Comparison of ENCODE assay signal across 17 cellular contexts in the genomic region with DNA sequence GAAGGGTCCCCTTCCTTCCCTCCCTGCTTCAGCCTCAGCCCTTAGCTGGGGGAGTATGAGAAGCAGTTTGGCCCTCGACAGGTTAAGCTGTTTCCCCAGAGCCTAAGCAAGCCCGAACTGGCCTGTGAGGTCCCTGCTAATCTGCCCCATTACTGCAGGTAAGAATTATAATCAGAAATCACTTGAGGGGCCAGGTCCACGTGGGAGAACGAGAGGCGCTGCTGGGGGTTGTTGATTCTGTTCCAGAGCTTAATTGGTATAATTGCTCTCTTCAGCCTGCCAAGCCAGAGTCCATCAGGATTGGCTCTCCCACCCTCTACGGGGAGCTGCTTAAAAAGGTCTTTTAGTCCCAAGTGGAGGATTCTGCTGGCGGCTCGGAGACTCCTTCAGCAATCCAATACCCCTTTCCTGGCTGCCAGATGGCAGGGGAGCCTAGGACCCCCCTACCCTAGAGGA.
A peak's percentile ranks its signal among the peaks of the same experiment; 100 is the strongest.
DNase-seq lines count a peak whose midpoint lies in the region; ATAC-seq and TF ChIP-seq lines count a peak whose summit lies in the region.
"Had no signal": no experiment of that assay in that cellular context is flagged by ENCODE, and none has a peak within 500 bp of the region (broad histone marks: within the 10 kb centered on the region; RNA-seq: fewer than 3 reads in every experiment).

No MANE protein-coding gene starts in this region.

- no peaks in the 10 kb centered on the region for H3K79me1 ChIP-seq in mesendoderm (ENCODE audit: low read length)

- no peak overlapping the region for H2BK120ac ChIP-seq in mesendoderm (ENCODE audit: low read depth, low read length)

- no peaks in the 10 kb centered on the region for H3K79me2 ChIP-seq in mesendoderm (ENCODE audit: control insufficient read depth, insufficient read depth, low read length)
- H3K79me2 ChIP-seq: hepatocyte had no signal

- no peaks in the 10 kb centered on the region for H3K4me1 ChIP-seq in lower lobe of right lung
- no peaks in the 10 kb centered on the region for H3K4me1 ChIP-seq in prostate gland (replicated peaks)
- no peaks in the 10 kb centered on the region for H3K4me1 ChIP-seq in mesendoderm (ENCODE audit: control insufficient read depth, low read depth, low read length)
- H3K4me1 ChIP-seq: adrenal gland, right lobe of liver had no signal

- H3K18ac ChIP-seq in mesendoderm (ENCODE audit: low read length), result no peak overlapping the region

- TF ChIP-seq CTCF in lower lobe of right lung (IDR thresholded peaks at IDR 0.05), result no peak
- TF ChIP-seq CTCF in prostate gland (IDR thresholded peaks at IDR 0.05), result no peak

- H3K27ac ChIP-seq in lower lobe of right lung (no peak overlapping the region), prostate gland (no peak overlapping the region), mesendoderm (ENCODE audit: low read depth, low read length) (no peak overlapping the region)
- H3K27ac ChIP-seq: adrenal gland, hepatocyte, right lobe of liver had no signal

- ATAC-seq in left lobe of liver (no peak), lower lobe of right lung (no peak)
- ATAC-seq: activated CD8-positive, alpha-beta T cell treated with anti-CD3 and anti-CD28 coated beads for 36 hours; activated T-helper 17 cell treated with anti-CD3 and anti-CD28 coated beads, Interleukin-2, amount 50 U/mL, for 72 hours; right lobe of liver had no signal

- no peak overlapping the region for H3K23ac ChIP-seq in mesendoderm (ENCODE audit: low read length)

- H3K9ac ChIP-seq in mesendoderm (ENCODE audit: low read length), result no peak overlapping the region

- no peak overlapping the region for H4K8ac ChIP-seq in mesendoderm (ENCODE audit: low read depth, low read length)

- 40% methylated on average over 8 of the region's 8 CpGs for WGBS in prostate gland
- WGBS in mesendoderm (ENCODE audit: extremely low coverage, insufficient coverage, low lambda C conversion rate), result no CpG with 5 or more reads among the region's 8 CpGs

- H3K9me3 ChIP-seq in lower lobe of right lung (no peaks in the 10 kb centered on the region), prostate gland (no peaks in the 10 kb centered on the region)
- H3K9me3 ChIP-seq: adrenal gland, right lobe of liver had no signal

- no peak overlapping the region for H3K4me2 ChIP-seq in mesendoderm (ENCODE audit: low read length)
- H3K4me2 ChIP-seq: hepatocyte had no signal

- intact Hi-C loops in lower lobe of right lung (cut with DNase I), result no loop called here
- intact Hi-C loops in prostate gland (cut with DNase I), result no loop called here

- H2AK5ac ChIP-seq in mesendoderm (ENCODE audit: low read length), result no peak overlapping the region

- no peak overlapping the region for H4K5ac ChIP-seq in mesendoderm (ENCODE audit: low read length)

- H3K27me3 ChIP-seq in lower lobe of right lung (ENCODE audit: low read depth) (peaks cover 12% of the 10 kb centered on the region), prostate gland (replicated peaks; ENCODE audit: insufficient read depth) (no peaks in the 10 kb centered on the region), mesendoderm (ENCODE audit: insufficient read depth, low read length, poor library complexity) (no peaks in the 10 kb centered on the region)
- H3K27me3 ChIP-seq: adrenal gland, right lobe of liver had no signal

- no peak overlapping the region for H3K4ac ChIP-seq in mesendoderm (ENCODE audit: low read depth, low read length)

- DNase-seq in DMS 273 treated with DMSO at 0.1 percent for 48 hours (lab: John Stamatoyannopoulos, UW) (peak; percentile 87), NCI-H146 (lab: John Stamatoyannopoulos, UW) (peak; percentile 77), NCI-H446 (lab: John Stamatoyannopoulos, UW) (peak; percentile 34 to 64), left lobe of liver (ENCODE audit: low spot score) (peak; percentile 24), NCI-H526 treated with DMSO at 0.1 percent for 48 hours (lab: John Stamatoyannopoulos, UW) (no peak), lower lobe of right lung (no peak), prostate gland (ENCODE audit: low spot score) (no peak), mesendoderm (no peak)
- DNase-seq: activated CD8-positive, alpha-beta T cell treated with anti-CD3 and anti-CD28 coated beads for 36 hours; effector CD8-positive, alpha-beta T cell; HCEC 1CT; Kasumi-1; kidney had no signal

- H3K36me3 ChIP-seq in lower lobe of right lung (no peaks in the 10 kb centered on the region), prostate gland (no peaks in the 10 kb centered on the region), mesendoderm (ENCODE audit: control insufficient read depth, insufficient read depth, low read length) (no peaks in the 10 kb centered on the region)
- H3K36me3 ChIP-seq: adrenal gland, right lobe of liver had no signal

- no peak overlapping the region for H2BK15ac ChIP-seq in mesendoderm (replicated peaks; ENCODE audit: low read depth)

- H3K4me3 ChIP-seq in lower lobe of right lung (no peak overlapping the region), prostate gland (no peak overlapping the region), mesendoderm (ENCODE audit: low read length) (no peak overlapping the region)
- H3K4me3 ChIP-seq: adrenal gland, hepatocyte, right lobe of liver had no signal

- H3K56ac ChIP-seq in mesendoderm (ENCODE audit: low read length), result no peak overlapping the region

- H2BK5ac ChIP-seq in mesendoderm (ENCODE audit: low read length), result no peak overlapping the region

- TF ChIP-seq POLR2A in prostate gland (IDR thresholded peaks at IDR 0.05), result no peak

Comparison
In these comparisons a context has a peak if more than half of its experiments do, and no peak if none do; other contexts are left out.
1. DNase-seq: peak in DMS 273 treated with DMSO at 0.1 percent for 48 hours (single experiment), NCI-H146 (single experiment), NCI-H446 (2 of 2) and left lobe of liver (single experiment); none in NCI-H526 treated with DMSO at 0.1 percent for 48 hours (single experiment), lower lobe of right lung (single experiment), prostate gland (single experiment) and mesendoderm (single experiment).